ENCODE assay signal across 13 cellular contexts in the genomic region with DNA sequence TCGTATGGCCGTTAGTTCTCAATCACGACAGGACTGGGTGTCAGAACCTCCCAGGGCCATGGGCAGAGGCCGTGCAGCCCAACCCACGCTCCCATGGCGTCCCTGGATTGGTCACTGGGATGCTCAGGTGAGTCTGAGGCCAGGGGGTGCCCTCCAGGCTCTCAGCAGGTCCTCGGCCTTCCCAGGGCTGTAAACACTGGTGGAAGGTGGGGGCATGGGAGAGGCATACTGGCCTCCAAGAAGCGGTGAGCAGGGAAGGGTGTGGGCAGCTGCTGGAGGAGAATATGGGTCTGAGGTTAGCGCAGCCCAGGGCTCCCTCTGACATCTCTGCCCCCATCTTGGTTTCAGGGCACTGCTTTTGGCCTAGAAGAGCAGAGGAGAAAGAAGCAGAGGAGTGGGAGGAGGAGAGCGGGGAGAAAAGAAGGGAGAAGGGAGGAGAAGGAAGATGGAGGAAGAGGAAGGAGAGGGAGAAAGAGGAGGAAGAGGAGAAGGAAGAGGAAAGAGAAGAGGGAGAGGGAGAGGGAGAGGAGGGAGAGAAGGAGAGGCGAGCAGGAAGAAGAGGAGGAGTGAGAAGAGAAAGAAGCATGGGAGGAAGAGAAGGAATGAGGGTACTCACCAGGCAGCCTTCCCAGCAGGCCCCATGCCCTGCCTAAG.
"Had no signal": no experiment of that assay in that cellular context is flagged by ENCODE, and none has a peak within 500 bp of the region (broad histone marks: within the 10 kb centered on the region; RNA-seq: fewer than 3 reads in every experiment).

No MANE protein-coding gene starts in this region.

- H3K4me3 Mint-ChIP-seq: natural killer cell had no signal

- H3K9me3 ChIP-seq: ascending aorta, breast epithelium, neutrophil, pancreas, thyroid gland had no signal

- H3K4me1 ChIP-seq: ascending aorta, breast epithelium, pancreas had no signal

- FAIRE-seq: frontal cortex, pancreas had no signal

- H3K9me3 Mint-ChIP-seq: natural killer cell had no signal

- ATAC-seq: natural killer cell, pancreas had no signal

- H3K27ac ChIP-seq: ascending aorta, breast epithelium, neutrophil, pancreas, thyroid gland had no signal

- H3K27ac Mint-ChIP-seq: natural killer cell had no signal

- H3K4me3 ChIP-seq: ascending aorta, breast epithelium, pancreas, thyroid gland had no signal

- H3K27me3 ChIP-seq: ascending aorta, breast epithelium, pancreas, thyroid gland had no signal

- DNase-seq: activated CD4-positive, alpha-beta T cell treated with anti-CD3 and anti-CD28 coated beads, Interleukin-2, amount 50 U/mL, for 48 hours; activated naive CD4-positive, alpha-beta T cell; cortex of kidney; natural killer cell; stimulated activated CD4-positive, alpha-beta T cell treated with anti-CD3 and anti-CD28 coated beads, Interleukin-12 subunit alpha, Interleukin-12 subunit beta, amount 100 ng/mL, for 4 hours; stimulated activated CD4-positive, alpha-beta T cell treated with anti-CD3 and anti-CD28 coated beads, Interleukin-1b, Interleukin-23, amount 100 ng/mL, for 48 hours; stimulated activated naive CD4-positive, alpha-beta T cell treated with Interleukin-2 at 50 U/mL for 16 hours; thyroid gland had no signal

- H3K36me3 ChIP-seq: breast epithelium, neutrophil, pancreas, thyroid gland had no signal

- H3K36me3 Mint-ChIP-seq: natural killer cell had no signal
